In the genomic region with DNA sequence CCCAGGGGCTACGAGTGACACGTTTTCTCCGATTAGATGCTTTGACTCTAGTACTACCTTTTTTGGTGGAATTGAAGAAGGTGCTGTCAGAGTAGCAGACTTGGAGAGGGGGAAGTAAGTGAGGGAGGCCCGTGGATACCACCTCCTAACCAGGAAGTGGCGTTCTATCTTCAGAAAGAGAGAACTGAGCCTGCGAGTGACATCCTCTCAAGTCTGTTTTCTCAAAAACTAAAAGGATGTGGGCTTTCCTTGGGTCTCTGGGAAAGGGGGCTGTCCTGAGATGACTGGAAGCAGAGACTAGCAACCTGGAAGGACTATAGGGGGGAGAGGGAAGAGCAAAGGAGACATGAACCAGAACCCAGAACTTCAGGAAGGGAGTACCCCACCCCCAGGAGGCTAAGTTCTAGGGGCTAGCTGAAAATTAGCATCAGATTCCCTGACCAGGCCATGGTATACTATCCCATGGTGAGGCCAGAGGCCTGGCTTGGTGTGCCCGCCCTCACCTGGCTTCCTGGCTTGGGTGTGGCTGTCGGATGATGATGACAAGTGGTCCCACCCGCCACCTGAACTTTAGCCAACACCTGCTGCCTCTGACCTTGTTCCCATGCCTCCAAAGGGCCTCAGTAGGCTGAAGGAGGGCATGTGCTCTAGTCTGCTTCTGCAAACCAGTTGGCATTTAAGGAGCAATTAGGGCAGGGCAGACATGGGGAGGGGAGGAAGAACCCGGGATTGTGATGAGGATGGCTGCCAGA, we compare ENCODE assay signal across 10 cellular contexts. TPM values are rescaled to one million over a fixed set of nuclear protein-coding genes. Genes with fewer than 3 reads are reported as not detected.
DNase-seq lines count a peak whose midpoint lies in the region; ATAC-seq lines count a peak whose summit lies in the region.
"Had no signal": no experiment of that assay in that cellular context is flagged by ENCODE, and none has a peak within 500 bp of the region (broad histone marks: within the 10 kb centered on the region; RNA-seq: fewer than 3 reads in every experiment).

No MANE protein-coding gene starts in this region.

- CTCF ChIA-PET in activated CD8-positive, alpha-beta memory T cell treated with anti-CD3 and anti-CD28 coated beads, Interleukin-2, amount 10 ng/mL, durations not matched to agents 7 days and 5 days (lab: Charles Lee): interaction anchor here (1.2 to 5.9 kb wide), 7 partner anchors 12 to 407 kb away, joined by 3 to 61 read pairs (median 3); a partner anchor contains a TSS

- no peaks in the 10 kb centered on the region for H3K9me3 Mint-ChIP-seq in activated CD8-positive, alpha-beta memory T cell treated with anti-CD3 and anti-CD28 coated beads, Interleukin-2, amount 10 ng/mL, durations not matched to agents 7 days and 5 days (ENCODE audit: low read depth)

- H3K9me3 ChIP-seq in thymus (ENCODE audit: control insufficient read depth): peaks cover 1% of the 10 kb centered on the region

- WGBS in thymus: 60% methylated on average over 10 of the region's 10 CpGs

- intact Hi-C loops in left colon (cut with DNase I, micrococcal nuclease): no loop called here
- intact Hi-C loops in posterior cingulate gyrus (cut with DNase I): no loop called here

- no peak overlapping the region for H3K4me3 ChIP-seq in thymus (ENCODE audit: low read length)

- H3K27ac Mint-ChIP-seq in activated CD8-positive, alpha-beta memory T cell treated with anti-CD3 and anti-CD28 coated beads, Interleukin-2, amount 10 ng/mL, durations not matched to agents 7 days and 5 days: peak overlapping the region; percentile 98

- H3K4me1 ChIP-seq in thymus (ENCODE audit: control insufficient read depth, insufficient read depth, low read length): peaks cover 57% of the 10 kb centered on the region

- H3K27me3 Mint-ChIP-seq in activated CD8-positive, alpha-beta memory T cell treated with anti-CD3 and anti-CD28 coated beads, Interleukin-2, amount 10 ng/mL, durations not matched to agents 7 days and 5 days: no peaks in the 10 kb centered on the region

- DNase-seq in activated CD8-positive, alpha-beta memory T cell treated with anti-CD3 and anti-CD28 coated beads, Interleukin-2, amount 10 ng/mL, durations not matched to agents 7 days and 5 days: peak; percentile 65
- DNase-seq in activated CD8-positive, alpha-beta memory T cell treated with anti-CD3 and anti-CD28 coated beads, Interleukin-2, amount 50 U/mL, for 4 hours: no peak
- DNase-seq in UCSD-AML1 (lab: John Stamatoyannopoulos, UW; ENCODE audit: unreplicated experiment) (peak; percentile 25), left colon (peak; percentile 36 to 63), retina (no peak), posterior cingulate gyrus (no peak), Ammon's horn (ENCODE audit: low spot score) (no peak)
- DNase-seq: hypothalamus, NCI-H1092 had no signal

- peak overlapping the region; percentile 88 for H3K27ac ChIP-seq in thymus (ENCODE audit: low read depth)

- no peaks in the 10 kb centered on the region for H3K36me3 ChIP-seq in thymus (ENCODE audit: control insufficient read depth, insufficient read depth)

- no peak for ATAC-seq in activated CD8-positive, alpha-beta memory T cell treated with anti-CD3 and anti-CD28 coated beads, Interleukin-2, amount 10 ng/mL, durations not matched to agents 7 days and 5 days
- ATAC-seq in left colon: peak; percentile 84

- peaks cover 40% of the 10 kb centered on the region for H3K36me3 Mint-ChIP-seq in activated CD8-positive, alpha-beta memory T cell treated with anti-CD3 and anti-CD28 coated beads, Interleukin-2, amount 10 ng/mL, durations not matched to agents 7 days and 5 days

- H3K4me1 Mint-ChIP-seq in activated CD8-positive, alpha-beta memory T cell treated with anti-CD3 and anti-CD28 coated beads, Interleukin-2, amount 10 ng/mL, durations not matched to agents 7 days and 5 days: peaks cover 76% of the 10 kb centered on the region

- no peaks in the 10 kb centered on the region for H3K27me3 ChIP-seq in thymus (ENCODE audit: control insufficient read depth, insufficient read depth)

- H3K4me3 Mint-ChIP-seq in activated CD8-positive, alpha-beta memory T cell treated with anti-CD3 and anti-CD28 coated beads, Interleukin-2, amount 10 ng/mL, durations not matched to agents 7 days and 5 days: peak overlapping the region; percentile 26

RNA-seq across cellular contexts. Expression of a gene that starts 49.1 kb away (rescaled TPM):
- 100 to 1,000 TPM in 1 of 2 experiments, 10 to 100 TPM in 1; 96.1 to 130 TPM for total RNA-seq in activated CD8-positive, alpha-beta memory T cell treated with anti-CD3 and anti-CD28 coated beads, Interleukin-2, amount 10 ng/mL, durations not matched to agents 7 days and 5 days
- total RNA-seq in left colon: 10 to 100 TPM; 17.4 to 55.8 TPM
- 35.5 TPM for polyA plus RNA-seq in thymus

Comparison
In these comparisons a context has a peak if more than half of its experiments do, and no peak if none do; other contexts are left out.
1. DNase-seq: peak in activated CD8-positive, alpha-beta memory T cell treated with anti-CD3 and anti-CD28 coated beads, Interleukin-2, amount 10 ng/mL, durations not matched to agents 7 days and 5 days (single experiment), UCSD-AML1 (single experiment) and left colon (2 of 2); none in activated CD8-positive, alpha-beta memory T cell treated with anti-CD3 and anti-CD28 coated beads, Interleukin-2, amount 50 U/mL, for 4 hours (single experiment), retina (single experiment), posterior cingulate gyrus (0 of 10) and Ammon's horn (single experiment).